10 cellular contexts compared by ENCODE assay signal in the genomic region with DNA sequence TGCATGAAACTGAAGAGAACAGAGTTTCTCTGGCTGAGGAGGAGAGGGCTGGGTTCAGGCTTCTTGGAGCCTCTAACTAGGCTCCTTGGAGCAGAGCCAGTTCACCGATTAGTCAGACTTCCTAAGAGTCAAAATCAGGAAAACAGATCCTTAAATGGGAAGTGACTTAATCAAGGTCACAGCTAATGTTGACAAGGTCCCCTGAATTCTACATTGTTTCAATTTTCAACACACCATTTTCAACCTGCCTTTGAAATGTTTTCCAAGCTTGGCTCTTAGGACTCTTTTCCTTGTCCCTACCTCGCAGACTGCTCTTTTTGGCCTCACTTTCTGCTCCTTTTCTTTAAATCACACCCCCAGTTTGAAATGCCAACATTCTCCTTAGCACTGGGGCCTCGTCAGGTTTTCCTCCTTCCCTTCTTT. TPM values are rescaled to one million over a fixed set of nuclear protein-coding genes. Genes with fewer than 3 reads are reported as not detected.
DNase-seq lines count a peak whose midpoint lies in the region; ATAC-seq and TF ChIP-seq lines count a peak whose summit lies in the region.
"Had no signal": no experiment of that assay in that cellular context is flagged by ENCODE, and none has a peak within 500 bp of the region (broad histone marks: within the 10 kb centered on the region; RNA-seq: fewer than 3 reads in every experiment).

No MANE protein-coding gene starts in this region.

- H3K9me2 ChIP-seq in PC-9 (ENCODE audit: insufficient read depth) (no peaks in the 10 kb centered on the region), MM.1S (replicated peaks; ENCODE audit: insufficient read depth, low read length) (no peaks in the 10 kb centered on the region)

- peaks cover 48% of the 10 kb centered on the region for H3K4me1 ChIP-seq in PC-9 (replicated peaks; ENCODE audit: insufficient read depth)
- peaks cover 0 to 47% (median 32%) of the 10 kb centered on the region in 3 donors for H3K4me1 ChIP-seq in esophagus squamous epithelium
- H3K4me1 ChIP-seq in MM.1S (ENCODE audit: low read length) = peaks cover 4% of the 10 kb centered on the region

- peak; percentile 59 for DNase-seq in AG09309 (ENCODE audit: low read depth)
- DNase-seq in PC-9 = peak; percentile 16 to 72
- DNase-seq in esophagus squamous epithelium (lab: John Stamatoyannopoulos, UW) = no peak
- DNase-seq in non-pigmented ciliary epithelial cell (ENCODE audit: low read depth) = peak; percentile 73
- DNase-seq in MM.1S = no peak
- DNase-seq in H7 = no peak
- DNase-seq in T-helper 2 cell = no peak
- DNase-seq: activated B cell treated with CpG ODN at 0.5 μM for 24 hours, naive B cell had no signal

- H3K9me3 ChIP-seq in PC-9 (ENCODE audit: insufficient read depth, low read depth) (no peaks in the 10 kb centered on the region), esophagus squamous epithelium (no peaks in the 10 kb centered on the region), MM.1S (replicated peaks; ENCODE audit: insufficient read depth, low read length) (no peaks in the 10 kb centered on the region)

- TF ChIP-seq CTCF in AG09309 (IDR thresholded peaks at IDR 0.05; ENCODE audit: control insufficient read depth, insufficient read depth, low read depth, low read length, missing control alignments) (no peak), PC-9 (conservative IDR thresholded peaks at IDR 0.05) (no peak), esophagus squamous epithelium (IDR thresholded peaks at IDR 0.05) (no peak), MM.1S (IDR thresholded peaks at IDR 0.05; ENCODE audit: low read length) (no peak)

- H3K9ac ChIP-seq in MM.1S (ENCODE audit: low read length) = no peak overlapping the region

- H3K79me2 ChIP-seq in PC-9 (ENCODE audit: low read depth) = no peaks in the 10 kb centered on the region
- H3K79me2 ChIP-seq in MM.1S (ENCODE audit: low read length) = no peaks in the 10 kb centered on the region

- H3F3A ChIP-seq in PC-9 (ENCODE audit: insufficient read depth, low read depth) (peaks cover 23% of the 10 kb centered on the region), MM.1S (ENCODE audit: insufficient read depth, low read length) (no peaks in the 10 kb centered on the region)

- CTCF ChIA-PET in PC-9 (lab: Charles Lee) = interaction anchor here (1.0 kb wide), 1 partner anchor 90 kb away, joined by 4 read pairs; no protein-coding TSS in a partner anchor

- TF ChIP-seq POLR2A in esophagus squamous epithelium (IDR thresholded peaks at IDR 0.05) = no peak

- POLR2A ChIA-PET in PC-9 (lab: Charles Lee; ENCODE audit: unreplicated experiment) = no interaction called here

- H2AFZ ChIP-seq in PC-9 (no peak overlapping the region), MM.1S (ENCODE audit: low read length) (no peak overlapping the region)

- BruUV-seq in PC-9 (replicated peaks; lab: Mats Ljungman, UMichigan) = no TSS peak

- H3K27me3 ChIP-seq in PC-9 (ENCODE audit: insufficient read depth, low read depth) = no peaks in the 10 kb centered on the region
- no peaks in the 10 kb centered on the region for H3K27me3 ChIP-seq in esophagus squamous epithelium
- no peaks in the 10 kb centered on the region for H3K27me3 ChIP-seq in MM.1S (replicated peaks; ENCODE audit: insufficient read depth, low read length)
- H3K27me3 ChIP-seq in H7 (ENCODE audit: control insufficient read depth, insufficient read depth, low read length) = no peaks in the 10 kb centered on the region; the same call in 1 of the 2 replicates

- H3K4me2 ChIP-seq in PC-9 = peak overlapping the region; percentile 43
- H3K4me2 ChIP-seq in MM.1S (ENCODE audit: low read depth, low read length) = no peak overlapping the region

- no peak for ATAC-seq in HG03521 (IDR thresholded peaks at IDR 0.05; ENCODE audit: unreplicated experiment)

- no peak overlapping the region for H3K4me3 ChIP-seq in AG09309 (ENCODE audit: control insufficient read depth, low read depth, low read length)
- H3K4me3 ChIP-seq in PC-9 = no peak overlapping the region
- H3K4me3 ChIP-seq in esophagus squamous epithelium = no peak overlapping the region
- H3K4me3 ChIP-seq in MM.1S (ENCODE audit: low read length) = no peak overlapping the region
- H3K4me3 ChIP-seq in H7 (ENCODE audit: insufficient read depth, low read depth, low read length) = no peak overlapping the region

- intact Hi-C loops in PC-9 (cut with micrococcal nuclease; ENCODE audit: unreplicated experiment) (no loop called here), esophagus squamous epithelium (cut with DNase I) (loop anchor here (5.0 kb wide), 1 partner anchor 92 kb away; no protein-coding TSS in a partner anchor)

- WGBS in esophagus squamous epithelium, 2 donors = 17 to 32% methylated on average over 3 of the region's 3 CpGs

- H3K36me3 ChIP-seq in PC-9 (ENCODE audit: low read depth) (no peaks in the 10 kb centered on the region), esophagus squamous epithelium (no peaks in the 10 kb centered on the region), MM.1S (replicated peaks; ENCODE audit: insufficient read depth, low read length) (no peaks in the 10 kb centered on the region), H7 (replicated peaks; ENCODE audit: control insufficient read depth, insufficient read depth, low read length) (no peaks in the 10 kb centered on the region)

- H4K20me1 ChIP-seq in PC-9 (ENCODE audit: insufficient read depth) (no peaks in the 10 kb centered on the region), MM.1S (ENCODE audit: insufficient read depth, low read length) (no peaks in the 10 kb centered on the region)

- H3K27ac ChIP-seq in PC-9 (peak overlapping the region; percentile 73), esophagus squamous epithelium (peak overlapping the region; percentile 34 to 90 (median 76)), MM.1S (ENCODE audit: low read length) (no peak overlapping the region)

RNA-seq across cellular contexts. Expression of a gene that starts 16.3 kb away (rescaled TPM):
- total RNA-seq in PC-9 (2021) (not detected in 2 replicates), esophagus squamous epithelium (not detected)
- not detected in 2 replicates for total RNA-seq in H7 (2014; rRNA removed; shearing (Covaris generic))
- total RNA-seq: activated B cell treated with CpG ODN at 0.5 μM for 24 hours had no signal

RNA-seq across cellular contexts. Expression of a gene that starts 28.2 kb away (rescaled TPM):
- 0.31 and 0.50 TPM in 2 replicates for total RNA-seq in PC-9 (2021)
- 1 to 10 TPM in 2 of 4 donors, under 1 TPM in 2; 0.23 to 7.2 (median 2.8) TPM for total RNA-seq in esophagus squamous epithelium
- total RNA-seq in H7 (2014; rRNA removed; shearing (Covaris generic)) = 0.07 and 0.35 TPM in 2 replicates

RNA-seq across cellular contexts. Expression of a gene that starts 36.4 kb away (rescaled TPM):
- total RNA-seq in PC-9 (2021) (58.9 and 94.3 TPM in 2 replicates), esophagus squamous epithelium (10 to 100 TPM; 26.4 to 45.9 (median 38.3) TPM)
- total RNA-seq in H7 (2014; rRNA removed; shearing (Covaris generic)) = 45.9 and 67.7 TPM in 2 replicates

Comparison
In these comparisons a context has a peak if more than half of its experiments do, and no peak if none do; other contexts are left out.
1. DNase-seq: peak in AG09309 (single experiment), PC-9 (2 of 2) and non-pigmented ciliary epithelial cell (single experiment); none in esophagus squamous epithelium (single experiment), MM.1S (single experiment), H7 (single experiment) and T-helper 2 cell (0 of 5).